In the genomic region with DNA sequence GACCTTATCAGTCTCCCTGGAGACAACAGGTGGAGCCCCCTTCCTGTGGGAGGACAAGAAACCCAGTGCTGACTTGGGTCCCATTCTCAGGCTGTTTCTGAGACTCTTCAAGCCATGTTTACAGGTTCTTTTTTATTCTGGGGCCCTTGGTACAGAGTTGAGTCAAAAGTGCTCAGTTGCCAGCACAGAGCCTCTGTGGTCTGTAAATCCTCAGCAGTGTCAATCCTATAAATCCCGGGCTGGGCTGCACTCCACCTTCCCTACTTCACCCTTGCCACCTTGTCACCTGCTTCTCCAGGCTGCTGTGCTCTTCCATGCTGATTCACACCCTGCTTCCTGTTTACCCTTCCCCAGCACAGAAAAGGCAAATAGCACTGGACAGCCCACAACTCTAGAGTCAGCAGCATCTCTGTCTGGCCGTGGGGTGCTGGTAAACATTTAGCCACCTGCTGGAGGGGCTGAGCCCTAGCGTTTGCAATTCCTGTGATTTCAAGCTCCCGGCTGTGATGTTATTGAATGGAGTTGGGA, we compare ENCODE assay signal across 1 cellular context.
TF ChIP-seq lines count a peak whose summit lies in the region.

No MANE protein-coding gene starts in this region.

TF ChIP-seq in WTC11, 78 proteins besides CTCF, POLR2A, EP300 and RAD21 (continued from another document):
- TF ChIP-seq IRF1 (CRISPR knock-in tag; IDR thresholded peaks at IDR 0.05): no peak
- no peak for TF ChIP-seq PRDM15 (CRISPR knock-in tag; IDR thresholded peaks at IDR 0.05)
- no peak for TF ChIP-seq FOXJ3 (CRISPR knock-in tag; IDR thresholded peaks at IDR 0.05; ENCODE audit: borderline replicate concordance)
- no peak for TF ChIP-seq TEAD1 (CRISPR knock-in tag; IDR thresholded peaks at IDR 0.05)
- no peak for TF ChIP-seq FOXP1 (CRISPR knock-in tag; IDR thresholded peaks at IDR 0.05; ENCODE audit: borderline replicate concordance)
- TF ChIP-seq TP53 (CRISPR knock-in tag; IDR thresholded peaks at IDR 0.05): no peak
- TF ChIP-seq AR (CRISPR knock-in tag; IDR thresholded peaks at IDR 0.05): no peak
- TF ChIP-seq, protein P1, sequence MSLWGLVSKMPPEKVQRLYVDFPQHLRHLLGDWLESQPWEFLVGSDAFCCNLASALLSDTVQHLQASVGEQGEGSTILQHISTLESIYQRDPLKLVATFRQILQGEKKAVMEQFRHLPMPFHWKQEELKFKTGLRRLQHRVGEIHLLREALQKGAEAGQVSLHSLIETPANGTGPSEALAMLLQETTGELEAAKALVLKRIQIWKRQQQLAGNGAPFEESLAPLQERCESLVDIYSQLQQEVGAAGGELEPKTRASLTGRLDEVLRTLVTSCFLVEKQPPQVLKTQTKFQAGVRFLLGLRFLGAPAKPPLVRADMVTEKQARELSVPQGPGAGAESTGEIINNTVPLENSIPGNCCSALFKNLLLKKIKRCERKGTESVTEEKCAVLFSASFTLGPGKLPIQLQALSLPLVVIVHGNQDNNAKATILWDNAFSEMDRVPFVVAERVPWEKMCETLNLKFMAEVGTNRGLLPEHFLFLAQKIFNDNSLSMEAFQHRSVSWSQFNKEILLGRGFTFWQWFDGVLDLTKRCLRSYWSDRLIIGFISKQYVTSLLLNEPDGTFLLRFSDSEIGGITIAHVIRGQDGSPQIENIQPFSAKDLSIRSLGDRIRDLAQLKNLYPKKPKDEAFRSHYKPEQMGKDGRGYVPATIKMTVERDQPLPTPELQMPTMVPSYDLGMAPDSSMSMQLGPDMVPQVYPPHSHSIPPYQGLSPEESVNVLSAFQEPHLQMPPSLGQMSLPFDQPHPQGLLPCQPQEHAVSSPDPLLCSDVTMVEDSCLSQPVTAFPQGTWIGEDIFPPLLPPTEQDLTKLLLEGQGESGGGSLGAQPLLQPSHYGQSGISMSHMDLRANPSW (CRISPR knock-in tag; conservative IDR thresholded peaks at IDR 0.05; ENCODE audit: low read depth): no peak
- TF ChIP-seq HMGA2 (CRISPR knock-in tag; IDR thresholded peaks at IDR 0.05): no peak
- no peak for TF ChIP-seq GRHL2 (CRISPR knock-in tag; IDR thresholded peaks at IDR 0.05; ENCODE audit: insufficient replicate concordance, severe bottlenecking)
- TF ChIP-seq OVOL2 (CRISPR knock-in tag; IDR thresholded peaks at IDR 0.05; ENCODE audit: borderline replicate concordance): no peak
- TF ChIP-seq EMX1 (CRISPR knock-in tag; IDR thresholded peaks at IDR 0.05): no peak
- no peak for TF ChIP-seq USF1 (CRISPR knock-in tag; IDR thresholded peaks at IDR 0.05)
- TF ChIP-seq, protein P2, sequence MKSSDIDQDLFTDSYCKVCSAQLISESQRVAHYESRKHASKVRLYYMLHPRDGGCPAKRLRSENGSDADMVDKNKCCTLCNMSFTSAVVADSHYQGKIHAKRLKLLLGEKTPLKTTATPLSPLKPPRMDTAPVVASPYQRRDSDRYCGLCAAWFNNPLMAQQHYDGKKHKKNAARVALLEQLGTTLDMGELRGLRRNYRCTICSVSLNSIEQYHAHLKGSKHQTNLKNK (CRISPR knock-in tag; IDR thresholded peaks at IDR 0.05): no peak
